14 cellular contexts compared by ENCODE assay signal in the genomic region with DNA sequence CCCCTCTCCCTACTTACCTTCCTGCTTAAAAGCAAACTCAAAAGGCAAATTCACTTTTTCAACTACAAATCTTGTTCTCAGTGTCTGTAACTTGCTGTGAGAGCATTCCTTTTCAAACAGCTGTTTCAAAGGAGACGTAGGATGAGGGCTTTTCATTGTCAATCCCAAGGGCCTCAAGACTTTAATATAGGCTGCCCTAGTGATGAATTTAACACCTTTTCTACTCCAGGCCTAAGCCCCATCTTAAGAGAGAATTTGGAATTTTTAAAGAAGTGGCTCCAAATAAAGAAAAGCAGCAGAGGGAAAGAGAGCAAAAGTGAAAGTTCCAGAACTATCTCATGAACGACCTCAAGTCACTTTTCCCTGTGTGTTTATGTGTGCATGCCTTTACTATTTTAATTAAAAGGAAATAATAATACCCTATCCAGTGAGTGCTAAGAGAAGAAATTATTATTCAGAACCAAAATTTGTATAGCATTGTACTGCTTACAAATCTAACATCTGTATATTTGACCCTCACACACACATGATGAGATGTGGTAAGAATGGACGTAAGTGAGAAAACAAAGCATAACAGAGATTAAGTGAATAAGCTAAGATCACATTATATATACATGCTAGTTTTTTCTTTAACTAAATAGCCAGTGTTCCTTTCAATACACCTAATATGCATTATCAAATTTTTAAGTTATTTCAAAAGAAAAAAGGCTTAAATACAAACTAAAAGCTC.
A peak's percentile ranks its signal among the peaks of the same experiment; 100 is the strongest.
DNase-seq lines count a peak whose midpoint lies in the region; ATAC-seq, FAIRE-seq and TF ChIP-seq lines count a peak whose summit lies in the region.
"Had no signal": no experiment of that assay in that cellular context is flagged by ENCODE, and none has a peak within 500 bp of the region (broad histone marks: within the 10 kb centered on the region; RNA-seq: fewer than 3 reads in every experiment).

No MANE protein-coding gene starts in this region.

- no peak overlapping the region for H3K27ac Mint-ChIP-seq in glutamatergic neuron (ENCODE audit: unreplicated experiment)

- TF ChIP-seq RAD21 in SK-N-SH (IDR thresholded peaks at IDR 0.05; ENCODE audit: low read length) = no peak

- no peaks in the 10 kb centered on the region for H4K20me1 ChIP-seq in SK-N-SH (ENCODE audit: insufficient read depth)

- no peaks in the 10 kb centered on the region for H3K27me3 Mint-ChIP-seq in glutamatergic neuron (ENCODE audit: unreplicated experiment)

- no peak for ATAC-seq in GM18511 (IDR thresholded peaks at IDR 0.05; ENCODE audit: unreplicated experiment)

- TF ChIP-seq POLR2A in GM12891 (IDR thresholded peaks at IDR 0.05; ENCODE audit: low read depth, low read length) = no peak

- H3K4me1 ChIP-seq in SK-N-SH (ENCODE audit: control insufficient read depth in 1 of 2, insufficient read depth in 2 of 2, low read depth in 1 of 2, low read length in 1 of 2) (peaks cover 0 to 16% of the 10 kb centered on the region in 2 experiments; a peak in 1 of 4 replicates), rectal smooth muscle tissue (ENCODE audit: control insufficient read depth, insufficient read depth, low read length) (peaks cover 9% of the 10 kb centered on the region)
- H3K4me1 ChIP-seq: parathyroid adenoma had no signal

- POLR2A ChIA-PET in AG04450 (lab: Yijun Ruan, JAX) = interaction anchor here (1.6 to 2.6 kb wide), 2 partner anchors 143 to 187 kb away, joined by 3 to 10 read pairs; no protein-coding TSS in a partner anchor
- POLR2A ChIA-PET in SK-N-SH (lab: Yijun Ruan, JAX) = no interaction called here

- H3K36me3 Mint-ChIP-seq in glutamatergic neuron (ENCODE audit: unreplicated experiment) = no peaks in the 10 kb centered on the region

- H3K9ac ChIP-seq in SK-N-SH (no peak overlapping the region), rectal smooth muscle tissue (ENCODE audit: low read length) (no peak overlapping the region)
- H3K9ac ChIP-seq: parathyroid adenoma had no signal

- H3F3A ChIP-seq in SK-N-SH (replicated peaks; ENCODE audit: insufficient read depth) = no peaks in the 10 kb centered on the region

- FAIRE-seq in GM12891 (lab: Jason Lieb, UNC) = no peak

- no peaks in the 10 kb centered on the region for H3K9me3 ChIP-seq in AG04450 (ENCODE audit: control insufficient read depth, insufficient read depth, low read length)
- H3K9me3 ChIP-seq in SK-N-SH = no peaks in the 10 kb centered on the region

- H3K79me2 ChIP-seq in SK-N-SH (ENCODE audit: insufficient read depth) = no peaks in the 10 kb centered on the region
- H3K79me2 ChIP-seq: parathyroid adenoma had no signal

- H3K4me3 ChIP-seq in AG04450 (ENCODE audit: low read depth, low read length) = peak overlapping the region; percentile 30; the same call in 1 of the 2 replicates
- no peak overlapping the region for H3K4me3 ChIP-seq in SK-N-SH (ENCODE audit: low read depth in 2 of 2, low read length in 1 of 2)
- H3K4me3 ChIP-seq in fibroblast of villous mesenchyme (ENCODE audit: low read depth, low read length) = peak overlapping the region; percentile 16
- H3K4me3 ChIP-seq in rectal smooth muscle tissue (ENCODE audit: low read length) = no peak overlapping the region

- no peaks in the 10 kb centered on the region for H3K4me1 Mint-ChIP-seq in glutamatergic neuron (ENCODE audit: low read depth, unreplicated experiment)

- CTCF ChIA-PET in AG04450 (lab: Charles Lee) (interaction anchor here (1.2 kb wide), 1 partner anchor 21 kb away, joined by 3 read pairs; no protein-coding TSS in a partner anchor), SK-N-SH (lab: Yijun Ruan, JAX) (interaction anchor here (1.6 kb wide), 1 partner anchor 20 kb away, joined by 5 read pairs; no protein-coding TSS in a partner anchor)

- H3K9me3 Mint-ChIP-seq in glutamatergic neuron (ENCODE audit: unreplicated experiment) = no peaks in the 10 kb centered on the region

- H3K9me2 ChIP-seq in SK-N-SH = no peaks in the 10 kb centered on the region

- H3K4me3 Mint-ChIP-seq in glutamatergic neuron (ENCODE audit: unreplicated experiment) = no peak overlapping the region

- peak overlapping the region; percentile 40; the same call in 1 of the 2 replicates for H3K4me2 ChIP-seq in SK-N-SH

- TF ChIP-seq CTCF in AG04450 (IDR thresholded peaks at IDR 0.05; ENCODE audit: low read depth, low read length) (no peak), SK-N-SH (IDR thresholded peaks at IDR 0.05) (no peak), fibroblast of villous mesenchyme (IDR thresholded peaks at IDR 0.05; ENCODE audit: insufficient read depth, low read depth, low read length) (no peak), glutamatergic neuron (IDR thresholded peaks at IDR 0.05; ENCODE audit: partially characterized antibody, unreplicated experiment) (no peak)

- H3K27ac ChIP-seq in AG04450 (ENCODE audit: low read depth, low read length) (peak overlapping the region; percentile 97), SK-N-SH (ENCODE audit: low read depth in 2 of 2, low read length in 1 of 2) (peak overlapping the region in 1 of 2 experiments; percentile 40; a peak in 2 of 4 replicates), rectal smooth muscle tissue (ENCODE audit: low read depth, low read length) (peak overlapping the region; percentile 83)
- H3K27ac ChIP-seq: C4-2B, parathyroid adenoma, VCaP had no signal

- peak overlapping the region; percentile 85 for H2AFZ ChIP-seq in SK-N-SH (ENCODE audit: low read depth)
- H2AFZ ChIP-seq: parathyroid adenoma had no signal

- no peak for TF ChIP-seq EP300 in SK-N-SH (IDR thresholded peaks at IDR 0.05; ENCODE audit: borderline replicate concordance in 1 of 2, low read depth in 1 of 2, low read length in 1 of 2)

- H3K36me3 ChIP-seq in SK-N-SH (replicated peaks in 1 of 2; ENCODE audit: control insufficient read depth in 1 of 2, insufficient read depth in 2 of 2, low read length in 1 of 2) (no peaks in the 10 kb centered on the region), rectal smooth muscle tissue (ENCODE audit: control insufficient read depth, insufficient read depth, low read length) (no peaks in the 10 kb centered on the region)

- no peaks in the 10 kb centered on the region for H3K27me3 ChIP-seq in AG04450 (ENCODE audit: control insufficient read depth, insufficient read depth, low read length)
- no peaks in the 10 kb centered on the region for H3K27me3 ChIP-seq in SK-N-SH (ENCODE audit: insufficient read depth)
- no peaks in the 10 kb centered on the region for H3K27me3 ChIP-seq in rectal smooth muscle tissue (ENCODE audit: control insufficient read depth, insufficient read depth, low read length)

- 47% methylated on average over 3 of the region's 3 CpGs for WGBS in SK-N-SH (ENCODE audit: low lambda C conversion rate)

- DNase-seq in AG04450 (ENCODE audit: low read depth, low spot score) = no peak
- DNase-seq in SK-N-SH = no peak
- peak; percentile 47 for DNase-seq in fibroblast of villous mesenchyme (ENCODE audit: low read depth)
- DNase-seq in glutamatergic neuron = no peak
- no peak for DNase-seq in GM12891 (ENCODE audit: insufficient read length, low spot score)
- no peak for DNase-seq in activated T-cell treated with anti-CD3 and anti-CD28 coated beads for 4 hours
- DNase-seq: activated T-cell treated with anti-CD3 and anti-CD28 coated beads, Interleukin-2, amount 50 U/mL, for 48 hours; NCI-H187; OCI-M1 had no signal

TF ChIP-seq in SK-N-SH, 30 proteins besides CTCF, POLR2A, EP300 and RAD21:
- no peak for TF ChIP-seq ELF1 (IDR thresholded peaks at IDR 0.05)

TF ChIP-seq in GM12891, 5 proteins besides CTCF, POLR2A, EP300 and RAD21:
- no peak for TF ChIP-seq PAX5 (IDR thresholded peaks at IDR 0.05; ENCODE audit: insufficient read depth, low read length, severe bottlenecking)
- no peak for TF ChIP-seq TAF1 (IDR thresholded peaks at IDR 0.05; ENCODE audit: low read depth, low read length)
- no peak for TF ChIP-seq POU2F2 (IDR thresholded peaks at IDR 0.05; ENCODE audit: low read depth, low read length)
- TF ChIP-seq SPI1 (IDR thresholded peaks at IDR 0.05; ENCODE audit: low read depth, low read length) = no peak
- TF ChIP-seq POLR2AphosphoS5 (IDR thresholded peaks at IDR 0.05; ENCODE audit: low read depth, low read length) = no peak

Comparison
In these comparisons a context has a peak if more than half of its experiments do, and no peak if none do; other contexts are left out.
1. H3K4me3 ChIP-seq: peak in AG04450 (single experiment) and fibroblast of villous mesenchyme (single experiment); none in SK-N-SH (0 of 2) and rectal smooth muscle tissue (single experiment).